ENCODE assay signal across 13 cellular contexts in genomic region chr7:75650671-75651070, GRCh38.
A peak's percentile ranks its signal among the peaks of the same experiment; 100 is the strongest.
DNase-seq lines count a peak whose midpoint lies in the region; TF ChIP-seq lines count a peak whose summit lies in the region.
"Had no signal": no experiment of that assay in that cellular context is flagged by ENCODE, and none has a peak within 500 bp of the region (broad histone marks: within the 10 kb centered on the region; RNA-seq: fewer than 3 reads in every experiment).

No MANE protein-coding gene starts in this region.

- H3K4me3 ChIP-seq in HUES48 (ENCODE audit: low read depth, low read length): no peak overlapping the region
- no peak overlapping the region for H3K4me3 ChIP-seq in adrenal gland
- H3K4me3 ChIP-seq in skeletal muscle tissue (ENCODE audit: low read length in 3 of 3): no peak overlapping the region
- H3K4me3 ChIP-seq in breast epithelium: no peak overlapping the region
- H3K4me3 ChIP-seq: skin epidermis had no signal

- H3K36me3 ChIP-seq in HUES48 (ENCODE audit: control insufficient read depth, insufficient read depth, low read length): no peaks in the 10 kb centered on the region
- H3K36me3 ChIP-seq in adrenal gland (replicated peaks in 1 of 2): no peaks in the 10 kb centered on the region
- H3K36me3 ChIP-seq in skeletal muscle tissue (ENCODE audit: control insufficient read depth in 3 of 3, insufficient read depth in 3 of 3, low read length in 3 of 3): no peaks in the 10 kb centered on the region
- no peaks in the 10 kb centered on the region for H3K36me3 ChIP-seq in breast epithelium

- TF ChIP-seq POLR2A in adrenal gland (IDR thresholded peaks at IDR 0.05) (no peak), breast epithelium (IDR thresholded peaks at IDR 0.05) (no peak)

- H3K4me1 ChIP-seq in HUES48 (ENCODE audit: control insufficient read depth, insufficient read depth, low read length) (peaks cover 8% of the 10 kb centered on the region), adrenal gland (replicated peaks in 1 of 2) (peaks cover 13 to 20% of the 10 kb centered on the region in 2 donors), skeletal muscle tissue (ENCODE audit: control insufficient read depth in 3 of 3, insufficient read depth in 3 of 3, low read length in 3 of 3) (peaks cover 8 to 14% (median 12%) of the 10 kb centered on the region in 3 donors), breast epithelium (no peaks in the 10 kb centered on the region)

- H3K9ac ChIP-seq in HUES48 (ENCODE audit: low read depth, low read length): no peak overlapping the region
- H3K9ac ChIP-seq in skeletal muscle tissue (ENCODE audit: low read depth in 1 of 3, low read length in 3 of 3): no peak overlapping the region

- DNase-seq in adrenal gland (peak; percentile 56 to 90 (median 84)), islet precursor cell (peak; percentile 63), SHP77 treated with DMSO at 0.1 percent for 48 hours (lab: John Stamatoyannopoulos, UW) (no peak), HT-29 (ENCODE audit: low spot score) (no peak), breast epithelium (ENCODE audit: low spot score in 2 of 2) (no peak)
- no peak for DNase-seq in central memory CD4-positive, alpha-beta T cell
- DNase-seq: activated CD4-positive, CD25-positive, alpha-beta regulatory T cell treated with anti-CD3 and anti-CD28 coated beads, Interleukin-2, amount 50 U/mL, for 72 hours; activated naive CD8-positive, alpha-beta T cell treated with anti-CD3 and anti-CD28 coated beads, Interleukin-2, amount 50 U/mL, for 24 hours; DMS53; MM.1S had no signal

- H3K27ac ChIP-seq in HUES48 (ENCODE audit: low read depth, low read length) (peak overlapping the region; percentile 33), adrenal gland (peak overlapping the region in 3 of 5 donors; percentile 26 to 74 (median 44)), skeletal muscle tissue (ENCODE audit: low read depth, low read length) (peak overlapping the region; percentile 44), breast epithelium (peak overlapping the region in 1 of 2 donors; percentile 69)

- intact Hi-C loops in adrenal gland (cut with DNase I): no loop called here
- intact Hi-C loops in breast epithelium (cut with DNase I; ENCODE audit: low total_unique reads): no loop called here

- no peak for TF ChIP-seq CTCF in adrenal gland (IDR thresholded peaks at IDR 0.05)
- no peak for TF ChIP-seq CTCF in breast epithelium (IDR thresholded peaks at IDR 0.05)

- H3K27me3 ChIP-seq in HUES48 (ENCODE audit: control insufficient read depth, insufficient read depth, low read length): no peaks in the 10 kb centered on the region
- no peaks in the 10 kb centered on the region for H3K27me3 ChIP-seq in adrenal gland
- H3K27me3 ChIP-seq in skeletal muscle tissue (ENCODE audit: control insufficient read depth in 3 of 3, insufficient read depth in 3 of 3, low read length in 3 of 3): no peaks in the 10 kb centered on the region
- H3K27me3 ChIP-seq in breast epithelium: no peaks in the 10 kb centered on the region

- H3K9me3 ChIP-seq in HUES48 (ENCODE audit: control insufficient read depth, insufficient read depth, low read length) (no peaks in the 10 kb centered on the region), adrenal gland (replicated peaks in 1 of 3) (no peaks in the 10 kb centered on the region), skeletal muscle tissue (ENCODE audit: control insufficient read depth in 3 of 3, low read length in 3 of 3) (no peaks in the 10 kb centered on the region), breast epithelium (no peaks in the 10 kb centered on the region)

- 18 to 31% (median 28%) methylated on average over 9 of the region's 9 CpGs for WGBS in adrenal gland, 4 donors

Comparison
In these comparisons a context has a peak if more than half of its experiments do, and no peak if none do; other contexts are left out.
1. DNase-seq: peak in adrenal gland (7 of 7) and islet precursor cell (single experiment); none in SHP77 treated with DMSO at 0.1 percent for 48 hours (single experiment), central memory CD4-positive, alpha-beta T cell (single experiment), HT-29 (single experiment) and breast epithelium (0 of 2).